Comparison of ENCODE assay signal across 33 cellular contexts in the genomic region with DNA sequence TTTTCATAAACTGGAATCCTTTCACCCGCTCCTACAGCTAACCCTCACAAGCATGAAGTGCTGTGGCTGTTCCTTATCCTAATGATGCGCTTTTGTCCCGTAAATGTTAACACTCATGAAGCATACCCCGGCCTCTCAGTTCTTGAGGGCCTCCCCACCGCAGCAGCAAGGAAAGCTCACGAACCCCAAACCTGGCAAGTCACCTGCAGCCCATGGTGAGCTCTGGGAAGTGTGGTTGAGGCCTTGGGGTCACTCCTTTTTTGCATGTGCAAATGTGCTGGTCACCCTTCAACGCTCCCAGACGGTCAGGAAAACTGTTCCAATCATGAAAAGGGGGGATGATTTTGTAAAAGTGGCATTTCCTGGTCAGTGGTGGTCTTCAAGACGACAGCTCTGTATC.
"Had no signal": no experiment of that assay in that cellular context is flagged by ENCODE, and none has a peak within 500 bp of the region (broad histone marks: within the 10 kb centered on the region; RNA-seq: fewer than 3 reads in every experiment).

No MANE protein-coding gene starts in this region.

- H3K4me3 ChIP-seq: adrenal gland, K562, Peyer's patch had no signal

- H3K27me3 Mint-ChIP-seq: activated CD4-positive, alpha-beta T cell treated with anti-CD3 and anti-CD28 coated beads, Interleukin-2, amount 10 ng/mL, durations not matched to agents 24 days and 14 days; activated CD8-positive, alpha-beta T cell treated with anti-CD3 and anti-CD28 coated beads for 36 hours had no signal

- H3K4me1 Mint-ChIP-seq: activated CD4-positive, alpha-beta T cell treated with anti-CD3 and anti-CD28 coated beads, Interleukin-2, amount 10 ng/mL, durations not matched to agents 24 days and 14 days; brain had no signal

- H3K27ac Mint-ChIP-seq: activated CD4-positive, alpha-beta T cell treated with anti-CD3 and anti-CD28 coated beads, Interleukin-2, amount 10 ng/mL, durations not matched to agents 24 days and 14 days; activated CD8-positive, alpha-beta T cell treated with anti-CD3 and anti-CD28 coated beads for 36 hours; activated naive CD4-positive, alpha-beta T cell treated with anti-CD3 and anti-CD28 coated beads for 36 hours; activated T-helper 1 cell treated with anti-CD3 and anti-CD28 coated beads, Interleukin-12 subunit alpha, Interleukin-12 subunit beta, Interleukin-2, Interleukin-4 antibody, amounts not matched to agents 30 ng/mL and 10 ng/mL and 1 ng/mL, durations not matched to agents 14 hours and 24 hours and 36 hours; brain had no signal

- H3K4me3 Mint-ChIP-seq: activated CD4-positive, alpha-beta T cell treated with anti-CD3 and anti-CD28 coated beads, Interleukin-2, amount 10 ng/mL, durations not matched to agents 24 days and 14 days; activated CD8-positive, alpha-beta T cell treated with anti-CD3 and anti-CD28 coated beads for 36 hours; activated naive CD4-positive, alpha-beta T cell treated with anti-CD3 and anti-CD28 coated beads for 36 hours; activated T-cell treated with anti-CD3 and anti-CD28 coated beads, Interleukin-2, amount 50 U/mL, for 4 hours; activated T-helper 1 cell treated with anti-CD3 and anti-CD28 coated beads, Interleukin-12 subunit alpha, Interleukin-12 subunit beta, Interleukin-2, Interleukin-4 antibody, amounts not matched to agents 30 ng/mL and 10 ng/mL and 1 ng/mL, durations not matched to agents 14 hours and 24 hours and 36 hours; brain had no signal

- ATAC-seq: activated CD8-positive, alpha-beta T cell treated with anti-CD3 and anti-CD28 coated beads for 36 hours; activated naive CD4-positive, alpha-beta T cell treated with anti-CD3 and anti-CD28 coated beads, Interleukin-2, amount 50 U/mL, for 72 hours; activated T-cell treated with anti-CD3 and anti-CD28 coated beads, Interleukin-2, amount 50 U/mL, for 4 hours; K562; PC-3; Right ventricle myocardium inferior; SK-N-SH treated with all-trans-retinoic acid at 6 μM for 48 hours had no signal

- H3K9me3 Mint-ChIP-seq: activated CD4-positive, alpha-beta T cell treated with anti-CD3 and anti-CD28 coated beads, Interleukin-2, amount 10 ng/mL, durations not matched to agents 24 days and 14 days; activated CD8-positive, alpha-beta T cell treated with anti-CD3 and anti-CD28 coated beads for 36 hours; activated naive CD4-positive, alpha-beta T cell treated with anti-CD3 and anti-CD28 coated beads for 36 hours; activated naive CD4-positive, alpha-beta T cell treated with anti-CD3 and anti-CD28 coated beads, Interleukin-2, amount 50 U/mL, for 72 hours; activated T-cell treated with anti-CD3 and anti-CD28 coated beads, Interleukin-2, amount 50 U/mL, for 4 hours; activated T-helper 1 cell treated with anti-CD3 and anti-CD28 coated beads, Interleukin-12 subunit alpha, Interleukin-12 subunit beta, Interleukin-2, Interleukin-4 antibody, amounts not matched to agents 30 ng/mL and 10 ng/mL and 1 ng/mL, durations not matched to agents 14 hours and 24 hours and 36 hours had no signal

- DNase-seq: activated CD4-positive, alpha-beta T cell treated with anti-CD3 and anti-CD28 coated beads, Interleukin-2, amount 10 ng/mL, durations not matched to agents 24 days and 14 days; activated CD4-positive, alpha-beta T cell treated with anti-CD3 and anti-CD28 coated beads, Interleukin-2, amount 50 U/mL, for 4 hours; activated CD4-positive, CD25-positive, alpha-beta regulatory T cell; activated CD8-positive, alpha-beta T cell treated with anti-CD3 and anti-CD28 coated beads for 36 hours; activated gamma-delta T cell treated with Interleukin-2 at 50 U/mL for 16 hours; activated naive CD4-positive, alpha-beta T cell treated with anti-CD3 and anti-CD28 coated beads for 36 hours; activated T-cell treated with anti-CD3 and anti-CD28 coated beads, Interleukin-2, amount 50 U/mL, for 4 hours; caudate nucleus; NCI-H1092 treated with DMSO at 0.1 percent for 48 hours; NCI-H1417; NCI-H146; NCI-H187; NCI-H2029 treated with DMSO at 0.1 percent for 48 hours; NCI-H2107; NCI-H2171; NCI-H510A; NCI-H748 treated with DMSO at 0.1 percent for 48 hours; NK-92 treated with Interleukin-12 subunit alpha and Interleukin-12 subunit beta, amount 100 ng/mL, for 24 hours; PC-3; RPMI8226; SIG-M5; SW 1271; T-helper 1 cell; T1000; WERI-Rb-1 had no signal

- H3K4me1 ChIP-seq: adrenal gland had no signal

- H3K36me3 ChIP-seq: adrenal gland, WERI-Rb-1 had no signal

- H3K27ac ChIP-seq: adrenal gland, Peyer's patch, WERI-Rb-1 had no signal

- H3K27me3 ChIP-seq: adrenal gland, Peyer's patch had no signal

- H3K36me3 Mint-ChIP-seq: activated naive CD4-positive, alpha-beta T cell treated with anti-CD3 and anti-CD28 coated beads, Interleukin-2, amount 50 U/mL, for 72 hours had no signal

- H3K9me3 ChIP-seq: adrenal gland, Peyer's patch had no signal
